ENCODE assay signal across 10 cellular contexts in the genomic region with DNA sequence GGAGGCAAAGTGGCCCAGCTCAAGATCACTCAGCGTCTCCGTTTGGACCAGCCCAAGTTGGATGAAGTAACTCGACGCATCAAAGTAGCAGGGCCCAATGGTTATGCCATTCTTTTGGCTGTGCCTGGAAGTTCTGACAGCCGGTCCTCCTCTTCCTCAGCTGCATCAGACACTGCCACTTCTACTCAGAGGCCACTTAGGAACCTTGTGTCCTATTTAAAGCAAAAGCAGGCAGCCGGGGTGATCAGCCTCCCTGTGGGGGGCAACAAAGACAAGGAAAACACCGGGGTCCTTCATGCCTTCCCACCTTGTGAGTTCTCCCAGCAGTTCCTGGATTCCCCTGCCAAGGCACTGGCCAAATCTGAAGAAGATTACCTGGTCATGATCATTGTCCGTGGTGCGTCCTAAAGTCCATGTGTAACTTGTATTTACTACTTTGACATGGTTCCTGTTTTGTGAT. TPM values are rescaled to one million over a fixed set of nuclear protein-coding genes. Genes with fewer than 3 reads are reported as not detected.
DNase-seq lines count a peak whose midpoint lies in the region; ATAC-seq and TF ChIP-seq lines count a peak whose summit lies in the region.
"Had no signal": no experiment of that assay in that cellular context is flagged by ENCODE, and none has a peak within 500 bp of the region (broad histone marks: within the 10 kb centered on the region; RNA-seq: fewer than 3 reads in every experiment).

No MANE protein-coding gene starts in this region.

- H3F3A ChIP-seq in GM23248 (ENCODE audit: insufficient read depth) = peaks cover 10% of the 10 kb centered on the region; the same call in 1 of the 2 replicates

- H3K9me3 ChIP-seq in AG04450 (ENCODE audit: control insufficient read depth, insufficient read depth, low read length) (peaks cover 3% of the 10 kb centered on the region; the same call in 1 of the 2 replicates), GM23248 (ENCODE audit: low read depth) (no peaks in the 10 kb centered on the region), ascending aorta (no peaks in the 10 kb centered on the region), liver (ENCODE audit: control insufficient read depth in 4 of 4, low read length in 3 of 4) (no peaks in the 10 kb centered on the region)
- H3K9me3 ChIP-seq: esophagus squamous epithelium had no signal

- H2AFZ ChIP-seq in GM23248 = no peak overlapping the region

- H4K20me1 ChIP-seq in GM23248 (ENCODE audit: insufficient read depth) = peaks cover 11% of the 10 kb centered on the region; the same call in 1 of the 2 replicates

- ATAC-seq in HG03457 (IDR thresholded peaks at IDR 0.05; ENCODE audit: unreplicated experiment) (no peak), left lobe of liver (no peak)

- intact Hi-C loops in ascending aorta (cut with DNase I) = no loop called here

- H3K36me3 ChIP-seq in GM23248 (ENCODE audit: low read depth) = peaks cover 32% of the 10 kb centered on the region; the same call in 1 of the 2 replicates
- peaks cover 6 to 23% of the 10 kb centered on the region in 2 donors for H3K36me3 ChIP-seq in ascending aorta
- peaks cover 3 to 7% (median 4%) of the 10 kb centered on the region in 4 donors for H3K36me3 ChIP-seq in liver (ENCODE audit: control insufficient read depth in 4 of 4, insufficient read depth in 3 of 4, low read depth in 1 of 4, low read length in 3 of 4)

- peaks cover 59% of the 10 kb centered on the region for H3K4me1 ChIP-seq in GM23248 (ENCODE audit: insufficient read depth)
- peaks cover 19 to 39% of the 10 kb centered on the region in 2 donors for H3K4me1 ChIP-seq in ascending aorta
- peaks cover 15 to 66% (median 47%) of the 10 kb centered on the region in 4 donors for H3K4me1 ChIP-seq in liver (ENCODE audit: control insufficient read depth in 4 of 4, insufficient read depth in 4 of 4, low read length in 3 of 4)

- H3K4me2 ChIP-seq in GM23248 (ENCODE audit: unreplicated experiment) = peak overlapping the region; percentile 68

- DNase-seq in AG04450 (ENCODE audit: low read depth, low spot score) (no peak), GM23248 (no peak), ascending aorta (ENCODE audit: low spot score in 2 of 2) (no peak), NCI-H446 (lab: John Stamatoyannopoulos, UW) (no peak), NCI-H2196 (lab: John Stamatoyannopoulos, UW; ENCODE audit: unreplicated experiment) (no peak), left lobe of liver (ENCODE audit: low spot score) (no peak)
- DNase-seq: esophagus squamous epithelium, NCI-H1105 had no signal

- no peak overlapping the region for H3K27ac ChIP-seq in AG04450 (ENCODE audit: low read depth, low read length)
- H3K27ac ChIP-seq in GM23248 = no peak overlapping the region
- H3K27ac ChIP-seq in ascending aorta = no peak overlapping the region
- no peak overlapping the region for H3K27ac ChIP-seq in liver (ENCODE audit: low read depth in 1 of 2, low read length in 2 of 2)
- H3K27ac ChIP-seq: esophagus squamous epithelium had no signal

- POLR2A ChIA-PET in AG04450 (lab: Yijun Ruan, JAX) = no interaction called here

- no peaks in the 10 kb centered on the region for H3K9me2 ChIP-seq in GM23248 (ENCODE audit: insufficient read depth)

- WGBS in GM23248 (ENCODE audit: low coverage in 1 of 2, low lambda C conversion rate in 2 of 2, missing lambda C conversion rate in 2 of 2), 2 experiments = 49% methylated on average over 9 of the region's 9 CpGs
- WGBS in liver = 67% methylated on average over 9 of the region's 9 CpGs

- in situ Hi-C loops in GM23248 (cut with MboI) = no loop called here

- peak overlapping the region; percentile 47 for H3K4me3 ChIP-seq in AG04450 (ENCODE audit: low read depth, low read length)
- peak overlapping the region; percentile 63 for H3K4me3 ChIP-seq in GM23248
- peak overlapping the region; percentile 19 to 96 for H3K4me3 ChIP-seq in ascending aorta
- peak overlapping the region in 1 of 3 donors; percentile 6 for H3K4me3 ChIP-seq in liver (ENCODE audit: low read depth in 1 of 3, low read length in 3 of 3)

- H3K27me3 ChIP-seq in AG04450 (ENCODE audit: control insufficient read depth, insufficient read depth, low read length) (no peaks in the 10 kb centered on the region), GM23248 (replicated peaks; ENCODE audit: insufficient read depth) (no peaks in the 10 kb centered on the region), ascending aorta (no peaks in the 10 kb centered on the region), liver (ENCODE audit: control insufficient read depth in 4 of 4, insufficient read depth in 4 of 4, low read length in 3 of 4) (no peaks in the 10 kb centered on the region)
- H3K27me3 ChIP-seq: esophagus squamous epithelium had no signal

- CTCF ChIA-PET in AG04450 (lab: Charles Lee) = interaction anchor here (1.0 to 10.3 kb wide), 6 partner anchors 29 to 154 kb away, joined by 5 to 82 read pairs (median 8); no protein-coding TSS in a partner anchor

- TF ChIP-seq RAD21 in liver (IDR thresholded peaks at IDR 0.05) = no peak

- peaks cover 75% of the 10 kb centered on the region for H3K79me2 ChIP-seq in GM23248 (ENCODE audit: insufficient read depth)

- TF ChIP-seq CTCF in AG04450 (IDR thresholded peaks at IDR 0.05; ENCODE audit: low read depth, low read length) (no peak), ascending aorta (IDR thresholded peaks at IDR 0.05) (no peak), liver (IDR thresholded peaks at IDR 0.05; ENCODE audit: low read depth, low read length, missing input control) (no peak)

- H3K9ac ChIP-seq in GM23248 (peak overlapping the region; percentile 51; the same call in 1 of the 2 replicates), liver (ENCODE audit: low read depth in 1 of 2, low read length in 2 of 2) (no peak overlapping the region)

TF ChIP-seq in liver, 16 proteins besides CTCF, POLR2A, EP300 and RAD21:
- TF ChIP-seq REST (IDR thresholded peaks at IDR 0.05) = no peak
- TF ChIP-seq HNF4A (conservative IDR thresholded peaks at IDR 0.05) = peak; percentile 12 to 42
- TF ChIP-seq, protein P1, sequence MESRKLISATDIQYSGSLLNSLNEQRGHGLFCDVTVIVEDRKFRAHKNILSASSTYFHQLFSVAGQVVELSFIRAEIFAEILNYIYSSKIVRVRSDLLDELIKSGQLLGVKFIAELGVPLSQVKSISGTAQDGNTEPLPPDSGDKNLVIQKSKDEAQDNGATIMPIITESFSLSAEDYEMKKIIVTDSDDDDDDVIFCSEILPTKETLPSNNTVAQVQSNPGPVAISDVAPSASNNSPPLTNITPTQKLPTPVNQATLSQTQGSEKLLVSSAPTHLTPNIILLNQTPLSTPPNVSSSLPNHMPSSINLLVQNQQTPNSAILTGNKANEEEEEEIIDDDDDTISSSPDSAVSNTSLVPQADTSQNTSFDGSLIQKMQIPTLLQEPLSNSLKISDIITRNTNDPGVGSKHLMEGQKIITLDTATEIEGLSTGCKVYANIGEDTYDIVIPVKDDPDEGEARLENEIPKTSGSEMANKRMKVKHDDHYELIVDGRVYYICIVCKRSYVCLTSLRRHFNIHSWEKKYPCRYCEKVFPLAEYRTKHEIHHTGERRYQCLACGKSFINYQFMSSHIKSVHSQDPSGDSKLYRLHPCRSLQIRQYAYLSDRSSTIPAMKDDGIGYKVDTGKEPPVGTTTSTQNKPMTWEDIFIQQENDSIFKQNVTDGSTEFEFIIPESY (IDR thresholded peaks at IDR 0.05) = no peak

RNA-seq across cellular contexts. Expression of gene RBM15, which starts 2.7 kb away (rescaled TPM):
- polyA plus RNA-seq in AG04450 (2011; rRNA removed) (8.9 and 9.6 TPM in 2 replicates), GM23248 (2016; fragmentation: Nextera tagmentation; extraction: Ambion mirVana) (6.4 and 6.6 TPM in 2 replicates), liver (1 to 10 TPM; 2.4 to 2.8 TPM)
- polyA minus RNA-seq in AG04450 (2011; rRNA and poly(A)+ RNA removed) = 59.1 and 68.1 TPM in 2 replicates
- 18.7 and 22.5 TPM in 2 replicates for total RNA-seq in GM23248 (2014; rRNA removed; shearing (Covaris generic))
- total RNA-seq in ascending aorta (13.6 TPM), liver (10 to 100 TPM; 27.2 to 34.0 TPM), left lobe of liver (9.6 TPM)

RNA-seq across cellular contexts. Expression of gene SLC16A4, which starts 48.9 kb away (rescaled TPM):
- polyA plus RNA-seq in AG04450 (2011; rRNA removed) (77.2 and 98.8 TPM in 2 replicates), GM23248 (2016; fragmentation: Nextera tagmentation; extraction: Ambion mirVana) (15.6 and 15.9 TPM in 2 replicates), liver (1 to 10 TPM in 1 of 2 donors, under 1 TPM in 1; 0.72 to 1.4 TPM)
- 54.8 and 88.1 TPM in 2 replicates for polyA minus RNA-seq in AG04450 (2011; rRNA and poly(A)+ RNA removed)
- total RNA-seq in GM23248 (2014; rRNA removed; shearing (Covaris generic)) = 28.1 and 34.3 TPM in 2 replicates
- total RNA-seq in ascending aorta (5.6 TPM), liver (1 to 10 TPM; 1.8 TPM), left lobe of liver (3.5 TPM)
